In the genomic region with DNA sequence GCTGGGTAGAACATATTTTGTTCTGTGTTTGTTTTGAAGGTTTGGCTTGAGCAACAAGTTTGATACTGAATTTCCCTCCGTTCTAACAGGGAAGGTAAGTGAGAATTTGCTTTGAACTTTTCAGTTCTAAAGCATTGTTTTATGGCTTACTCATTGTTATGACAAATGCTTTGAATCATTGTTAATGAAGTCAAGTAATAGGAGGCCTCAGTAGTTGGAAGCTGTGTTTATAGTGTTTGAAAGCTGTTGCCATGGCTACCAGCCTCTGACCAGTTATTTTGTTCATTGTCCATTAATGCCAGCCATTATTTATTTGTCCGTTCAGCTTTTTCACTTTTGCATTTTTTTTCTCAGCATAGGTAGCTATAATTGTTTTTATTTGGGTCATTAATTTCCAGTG, we compare ENCODE assay signal across 14 cellular contexts. TPM values are rescaled to one million over a fixed set of nuclear protein-coding genes. Genes with fewer than 3 reads are reported as not detected.
DNase-seq lines count a peak whose midpoint lies in the region; ATAC-seq, FAIRE-seq and TF ChIP-seq lines count a peak whose summit lies in the region.
"Had no signal": no experiment of that assay in that cellular context is flagged by ENCODE, and none has a peak within 500 bp of the region (broad histone marks: within the 10 kb centered on the region; RNA-seq: fewer than 3 reads in every experiment).

No MANE protein-coding gene starts in this region.

- H3K4me1 ChIP-seq in A549 (peaks cover 21% of the 10 kb centered on the region; the same call in 2 of the 3 replicates), HEK293 (ENCODE audit: control insufficient read depth, insufficient read depth, low read length) (peaks cover 15% of the 10 kb centered on the region)
- H3K4me1 ChIP-seq: spleen had no signal

- TF ChIP-seq CTCF in A549 (IDR thresholded peaks at IDR 0.05) (no peak), HEK293 (tag by site-specific recombination; IDR thresholded peaks at IDR 0.05) (no peak), astrocyte of the cerebellum (IDR thresholded peaks at IDR 0.05; ENCODE audit: low read depth, low read length, missing control alignments) (no peak)

- TF ChIP-seq POLR2A in A549 (IDR thresholded peaks at IDR 0.05; ENCODE audit: low read length), result no peak

- H3K4me3 ChIP-seq in A549, result no peak overlapping the region
- H3K4me3 ChIP-seq in HEK293 (ENCODE audit: low read depth, low read length), result no peak overlapping the region
- H3K4me3 ChIP-seq in astrocyte of the cerebellum (ENCODE audit: low read depth, low read length), result no peak overlapping the region
- H3K4me3 ChIP-seq: BLaER1 treated with 17β-estradiol and CSF1 and Interleukin-3, amounts not matched to agents 10 nM and 100 nM; spleen had no signal

- H3K36me3 ChIP-seq in HEK293 (ENCODE audit: control insufficient read depth in 2 of 2, insufficient read depth in 1 of 2, low read length in 2 of 2), result peaks cover 0 to 9% of the 10 kb centered on the region in 2 experiments; a peak in 1 of 3 replicates
- H3K36me3 ChIP-seq: spleen had no signal

- TF ChIP-seq EP300 in A549 (IDR thresholded peaks at IDR 0.05), result no peak

- H3K9me3 ChIP-seq in A549 (peaks cover 2% of the 10 kb centered on the region; the same call in 1 of the 3 replicates), HEK293 (ENCODE audit: control insufficient read depth, insufficient read depth, low read depth, low read length) (peaks cover 2% of the 10 kb centered on the region)

- POLR2A ChIA-PET in A549 (lab: Yijun Ruan, JAX) (no interaction called here), HEK293 (lab: Yijun Ruan, JAX) (no interaction called here)

- in situ Hi-C loops in astrocyte of the cerebellum (cut with HindIII; ENCODE audit: low sequenced_read_pairs), result no loop called here

- CTCF ChIA-PET in A549 (lab: Yijun Ruan, JAX) (no interaction called here), HEK293 (lab: Yijun Ruan, JAX) (no interaction called here)

- H3K4me2 ChIP-seq in A549, result peak overlapping the region; percentile 30
- H3K4me2 ChIP-seq: BLaER1 treated with 17β-estradiol and CSF1 and Interleukin-3, amounts not matched to agents 10 nM and 100 nM had no signal

- WGBS in A549 (ENCODE audit: missing lambda C conversion rate), result 16% methylated on average over 2 of the region's 2 CpGs

- FAIRE-seq in A549 (lab: Jason Lieb, UNC), result peak; percentile 56

- ATAC-seq in A549 (peak; percentile 50 to 55), HG03280 (IDR thresholded peaks at IDR 0.05; ENCODE audit: unreplicated experiment) (no peak)
- ATAC-seq: stimulated activated naive CD8-positive, alpha-beta T cell treated with anti-CD3 and anti-CD28 coated beads, Interleukin-15, Interleukin-2, amounts not matched to agents 100 U/mL and 50 U/mL, for 24 hours had no signal

- H3K27ac ChIP-seq in A549 (no peak overlapping the region), HEK293 (ENCODE audit: extremely low read depth, low read depth, low read length) (no peak overlapping the region)
- H3K27ac ChIP-seq: BLaER1 treated with 17β-estradiol and CSF1 and Interleukin-3, amounts not matched to agents 10 nM and 100 nM; spleen had no signal

- TF ChIP-seq RAD21 in A549 (conservative IDR thresholded peaks at IDR 0.05 in 1 of 2, IDR thresholded peaks at IDR 0.05 in 1 of 2), result no peak

- DNase-seq in A549 (ENCODE audit: low read depth in 1 of 2, low spot score in 1 of 2), result peak in 1 of 2 experiments; percentile 66
- DNase-seq in astrocyte of the cerebellum (ENCODE audit: low read depth), result peak; percentile 59
- DNase-seq in iris pigment epithelial cell (ENCODE audit: low read depth), result peak; percentile 80
- no peak for DNase-seq in NCI-H526 (lab: John Stamatoyannopoulos, UW)
- DNase-seq in NCI-H2196 treated with DMSO at 0.1 percent for 48 hours (lab: John Stamatoyannopoulos, UW; ENCODE audit: unreplicated experiment), result no peak
- DNase-seq in activated effector memory CD4-positive, alpha-beta T cell treated with anti-CD3 and anti-CD28 coated beads, Interleukin-2, amount 50 U/mL, for 16 hours, result no peak
- DNase-seq: H9; left cardiac atrium; NCI-H2171 treated with DMSO at 0.1 percent for 48 hours; spleen; stimulated activated naive CD8-positive, alpha-beta T cell treated with anti-CD3 and anti-CD28 coated beads, Interleukin-15, Interleukin-2, amounts not matched to agents 100 U/mL and 50 U/mL, for 24 hours had no signal

TF ChIP-seq in A549, 52 proteins besides CTCF, POLR2A, EP300 and RAD21:
- TF ChIP-seq MAFK (IDR thresholded peaks at IDR 0.05; ENCODE audit: partially characterized antibody) (peak; percentile 42), EHF (CRISPR knock-in tag; IDR thresholded peaks at IDR 0.05) (no peak), RFX5 (IDR thresholded peaks at IDR 0.05) (no peak), MAZ (IDR thresholded peaks at IDR 0.05; ENCODE audit: borderline replicate concordance, low read depth, low read length) (no peak), FOSL2 (IDR thresholded peaks at IDR 0.05) (no peak), FOSL2 (CRISPR knock-in tag; IDR thresholded peaks at IDR 0.05) (peak; percentile 55; the same call in 1 of the 2 replicates), FOSB (CRISPR knock-in tag; IDR thresholded peaks at IDR 0.05) (no peak), JUNB (IDR thresholded peaks at IDR 0.05) (peak; percentile 19; the same call in 1 of the 2 replicates), EHMT2 (IDR thresholded peaks at IDR 0.05; ENCODE audit: low read depth) (no peak), KDM5A (IDR thresholded peaks at IDR 0.05) (no peak), HDAC2 (IDR thresholded peaks at IDR 0.05) (no peak), HOXA7 (CRISPR knock-in tag; IDR thresholded peaks at IDR 0.05) (no peak)
- TF ChIP-seq, protein P1, sequence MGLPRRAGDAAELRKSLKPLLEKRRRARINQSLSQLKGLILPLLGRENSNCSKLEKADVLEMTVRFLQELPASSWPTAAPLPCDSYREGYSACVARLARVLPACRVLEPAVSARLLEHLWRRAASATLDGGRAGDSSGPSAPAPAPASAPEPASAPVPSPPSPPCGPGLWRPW (IDR thresholded peaks at IDR 0.05), result no peak

TF ChIP-seq in HEK293, 187 proteins besides CTCF, POLR2A, EP300 and RAD21:
- TF ChIP-seq OSR2 (tag by site-specific recombination; IDR thresholded peaks at IDR 0.05) (0 out of 2 replicates have a peak, but pooled peaks have one; percentile 20), ZNF555 (tag by site-specific recombination; conservative IDR thresholded peaks at IDR 0.05) (no peak)
TF ChIP-seq in HEK293: peak in this region for 1.

RNA-seq across cellular contexts. Expression of a gene that starts 14.4 kb away (rescaled TPM):
- 12.5 and 13.7 TPM in 2 replicates for polyA plus RNA-seq in A549 (2011; rRNA removed)
- 2.3 and 3.0 TPM in 2 replicates for polyA plus RNA-seq in A549 (2012; cell fraction: cytosol; rRNA removed)
- polyA plus RNA-seq in A549 (2012; cell fraction: nucleus; rRNA removed), result 1.2 and 2.3 TPM in 2 replicates
- 7.4 to 9.8 TPM (median 7.8 TPM) in 3 replicates for polyA plus RNA-seq in A549 (2017; fragmentation: RNase III; extraction: RNeasy Plus Mini Kit Qiagen cat#74134 plus additional on column Dnase treatment)
- polyA minus RNA-seq in A549 (2011; rRNA and poly(A)+ RNA removed), result 8.5 and 8.8 TPM in 2 replicates

Comparison
In these comparisons a context has a peak if more than half of its experiments do, and no peak if none do; other contexts are left out.
1. DNase-seq: peak in astrocyte of the cerebellum (single experiment) and iris pigment epithelial cell (single experiment); none in NCI-H526 (0 of 2), NCI-H2196 treated with DMSO at 0.1 percent for 48 hours (single experiment) and activated effector memory CD4-positive, alpha-beta T cell treated with anti-CD3 and anti-CD28 coated beads, Interleukin-2, amount 50 U/mL, for 16 hours (single experiment).